In genomic region chr22:23266780-23267179, GRCh38 we compare ENCODE assay signal across 17 cellular contexts.
"Had no signal": no experiment of that assay in that cellular context is flagged by ENCODE, and none has a peak within 500 bp of the region (broad histone marks: within the 10 kb centered on the region; RNA-seq: fewer than 3 reads in every experiment).

No MANE protein-coding gene starts in this region.

- H3K36me3 Mint-ChIP-seq: activated CD8-positive, alpha-beta memory T cell treated with anti-CD3 and anti-CD28 coated beads, Interleukin-2, amount 10 ng/mL, durations not matched to agents 7 days and 5 days had no signal

- H3K36me3 ChIP-seq: colonic mucosa, ovary had no signal

- H3K27ac Mint-ChIP-seq: activated CD8-positive, alpha-beta memory T cell treated with anti-CD3 and anti-CD28 coated beads, Interleukin-2, amount 10 ng/mL, durations not matched to agents 7 days and 5 days; nephron progenitor cell; stimulated activated naive CD8-positive, alpha-beta T cell treated with anti-CD3 and anti-CD28 coated beads, Interleukin-15, Interleukin-2, amounts not matched to agents 100 ng/mL and 50 ng/mL, for 24 hours; T-helper 1 cell treated with Interleukin-12 subunit alpha and Interleukin-12 subunit beta and Interleukin-4 antibody, amounts not matched to agents 30 μg/mL and 1 μg/mL, for 36 hours had no signal

- H3K9me3 Mint-ChIP-seq: memory B cell; nephron progenitor cell; stimulated activated naive CD8-positive, alpha-beta T cell treated with anti-CD3 and anti-CD28 coated beads, Interleukin-15, Interleukin-2, amounts not matched to agents 100 ng/mL and 50 ng/mL, for 24 hours; T-helper 1 cell treated with Interleukin-12 subunit alpha and Interleukin-12 subunit beta and Interleukin-4 antibody, amounts not matched to agents 30 μg/mL and 1 μg/mL, for 36 hours had no signal

- H3K27me3 ChIP-seq: colonic mucosa, heart right ventricle, left lung, ovary, upper lobe of right lung had no signal

- H3K4me1 ChIP-seq: colonic mucosa, left lung, upper lobe of right lung had no signal

- H3K4me3 ChIP-seq: colonic mucosa, heart right ventricle, left lung, ovary, upper lobe of right lung had no signal

- H3K27me3 Mint-ChIP-seq: activated CD8-positive, alpha-beta memory T cell treated with anti-CD3 and anti-CD28 coated beads, Interleukin-2, amount 10 ng/mL, durations not matched to agents 7 days and 5 days; memory B cell; stimulated activated naive CD8-positive, alpha-beta T cell treated with anti-CD3 and anti-CD28 coated beads, Interleukin-15, Interleukin-2, amounts not matched to agents 100 ng/mL and 50 ng/mL, for 24 hours had no signal

- FAIRE-seq: astrocyte, endothelial cell of umbilical vein, frontal cortex had no signal

- H3K9me3 ChIP-seq: colonic mucosa, heart right ventricle, left lung, ovary, upper lobe of right lung had no signal

- H3K4me3 Mint-ChIP-seq: activated CD8-positive, alpha-beta memory T cell treated with anti-CD3 and anti-CD28 coated beads, Interleukin-2, amount 10 ng/mL, durations not matched to agents 7 days and 5 days; memory B cell; nephron progenitor cell; stimulated activated naive CD8-positive, alpha-beta T cell treated with anti-CD3 and anti-CD28 coated beads, Interleukin-15, Interleukin-2, amounts not matched to agents 100 ng/mL and 50 ng/mL, for 24 hours; T-helper 1 cell treated with Interleukin-12 subunit alpha and Interleukin-12 subunit beta and Interleukin-4 antibody, amounts not matched to agents 30 μg/mL and 1 μg/mL, for 36 hours had no signal

- DNase-seq: activated CD8-positive, alpha-beta memory T cell treated with anti-CD3 and anti-CD28 coated beads, Interleukin-2, amount 10 ng/mL, durations not matched to agents 7 days and 5 days; activated gamma-delta T cell treated with Interleukin-2 at 50 U/mL for 16 hours; activated T-cell treated with anti-CD3 and anti-CD28 coated beads, Interleukin-2, amount 50 U/mL, for 48 hours; colonic mucosa; heart right ventricle; islet precursor cell; left lung; nephron progenitor cell; ovary; stimulated activated CD4-positive, alpha-beta T cell treated with anti-CD3 and anti-CD28 coated beads, Interleukin-2, amount 100 ng/mL, for 48 hours; upper lobe of right lung had no signal

- H3K27ac ChIP-seq: colonic mucosa, heart right ventricle, left lung, ovary, upper lobe of right lung had no signal
